ENCODE assay signal across 20 cellular contexts in the genomic region with DNA sequence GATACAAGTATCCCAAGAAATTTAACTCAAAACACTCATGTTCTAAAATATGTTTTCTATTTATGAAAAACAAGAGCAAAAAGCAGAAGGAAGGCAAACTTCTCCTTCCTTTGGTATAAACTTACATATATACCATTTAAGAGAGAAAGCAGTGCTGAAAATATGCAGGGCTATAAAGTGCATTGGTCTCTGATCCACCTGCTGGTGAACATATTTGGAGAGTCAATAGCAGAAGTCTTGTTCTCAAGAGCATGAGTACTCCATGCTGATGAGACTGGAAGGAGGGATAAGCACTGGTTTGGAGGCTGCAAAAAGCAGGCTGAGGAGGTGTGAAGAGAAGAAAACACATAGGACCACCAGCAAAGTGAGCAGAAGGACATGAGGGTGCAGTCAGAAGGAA.
"Had no signal": no experiment of that assay in that cellular context is flagged by ENCODE, and none has a peak within 500 bp of the region (broad histone marks: within the 10 kb centered on the region; RNA-seq: fewer than 3 reads in every experiment).

No MANE protein-coding gene starts in this region.

- DNase-seq: effector memory CD8-positive, alpha-beta T cell; esophagus squamous epithelium; head of caudate nucleus; kidney; left cardiac atrium; mammary epithelial cell; mucosa of descending colon; naive thymus-derived CD8-positive, alpha-beta T cell; psoas muscle; retina; stimulated activated CD4-positive, alpha-beta T cell treated with anti-CD3 and anti-CD28 coated beads, Interleukin-2, amount 100 ng/mL, for 24 hours; stimulated activated CD4-positive, alpha-beta T cell treated with anti-CD3 and anti-CD28 coated beads, Interleukin-4, amount 100 ng/mL, for 4 hours; stimulated activated naive CD4-positive, alpha-beta T cell; stomach; substantia nigra; transverse colon had no signal

- ATAC-seq: effector memory CD8-positive, alpha-beta T cell; left cardiac atrium; mucosa of descending colon; naive thymus-derived CD8-positive, alpha-beta T cell had no signal

- H3K9me3 ChIP-seq: esophagus squamous epithelium, mucosa of descending colon, neutrophil, psoas muscle, stomach, thoracic aorta, transverse colon had no signal

- H3K27me3 ChIP-seq: esophagus squamous epithelium, hepatocyte, neutrophil, stomach, transverse colon had no signal

- H3K4me1 ChIP-seq: esophagus squamous epithelium, psoas muscle, transverse colon had no signal

- H3K36me3 ChIP-seq: esophagus squamous epithelium, neutrophil, stomach, thoracic aorta, transverse colon had no signal

- H3K27ac ChIP-seq: esophagus squamous epithelium, hepatocyte, neutrophil, psoas muscle, stomach, thoracic aorta, transverse colon had no signal

- H3K4me3 Mint-ChIP-seq: dendritic cell treated with granulocyte-macrophage colony-stimulating factor and Interleukin-4, amounts not matched to agents 40 ng/mL and 50 ng/mL, for 4 days; effector memory CD8-positive, alpha-beta T cell; naive thymus-derived CD8-positive, alpha-beta T cell had no signal

- H3K9me3 Mint-ChIP-seq: dendritic cell treated with granulocyte-macrophage colony-stimulating factor and Interleukin-4, amounts not matched to agents 40 ng/mL and 50 ng/mL, for 4 days; effector memory CD8-positive, alpha-beta T cell; naive thymus-derived CD8-positive, alpha-beta T cell had no signal

- H3K36me3 Mint-ChIP-seq: naive thymus-derived CD8-positive, alpha-beta T cell had no signal

- H3K4me3 ChIP-seq: esophagus squamous epithelium, hepatocyte, mucosa of descending colon, psoas muscle, stomach, thoracic aorta, transverse colon had no signal

- H3K4me1 Mint-ChIP-seq: naive thymus-derived CD8-positive, alpha-beta T cell had no signal

- H3K27ac Mint-ChIP-seq: dendritic cell treated with granulocyte-macrophage colony-stimulating factor and Interleukin-4, amounts not matched to agents 40 ng/mL and 50 ng/mL, for 4 days; effector memory CD8-positive, alpha-beta T cell; naive thymus-derived CD8-positive, alpha-beta T cell had no signal
